In the genomic region with DNA sequence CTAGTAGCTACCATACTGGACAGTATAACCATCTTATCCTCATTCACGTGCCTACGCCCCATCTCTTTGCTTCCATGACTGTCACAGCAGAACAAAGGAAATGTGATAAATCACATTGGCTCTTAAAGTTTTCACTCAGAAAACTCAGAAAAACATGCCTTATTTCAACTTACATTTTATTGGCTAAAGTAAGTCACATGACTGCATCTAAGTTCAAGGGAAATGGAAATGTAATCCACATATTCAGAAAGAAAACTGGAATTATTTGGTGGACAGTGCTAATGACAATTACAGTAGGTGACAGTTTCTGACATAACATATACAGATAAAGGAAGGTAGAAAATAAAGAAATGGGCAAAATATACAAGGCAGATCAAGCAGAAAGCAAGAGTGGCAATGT, we compare ENCODE assay signal across 25 cellular contexts.
"Had no signal": no experiment of that assay in that cellular context is flagged by ENCODE, and none has a peak within 500 bp of the region (broad histone marks: within the 10 kb centered on the region; RNA-seq: fewer than 3 reads in every experiment).

No MANE protein-coding gene starts in this region.

- H3K4me3 ChIP-seq: lower lobe of right lung, right atrium auricular region, skin epidermis, spleen, thoracic aorta, tibial nerve, upper lobe of left lung, uterus had no signal

- H3K36me3 ChIP-seq: neutrophil, spleen, uterus had no signal

- DNase-seq: cerebellar nuclear complex; effector CD8-positive, alpha-beta T cell; endodermal cell; erythroblast; hypothalamus; immature natural killer cell; islet precursor cell; kidney glomerular epithelial cell; left colon; left ventricle myocardium superior; lower lobe of right lung; naive thymus-derived CD8-positive, alpha-beta T cell; spleen; stimulated activated CD4-positive, alpha-beta T cell treated with anti-CD3 and anti-CD28 coated beads, Interleukin-4, amount 100 ng/mL, for 4 hours; upper lobe of left lung; uterus had no signal

- H2AFZ ChIP-seq: parathyroid adenoma had no signal

- ATAC-seq: left ventricle myocardium superior; lower lobe of right lung; naive thymus-derived CD8-positive, alpha-beta T cell; stimulated activated memory B cell treated with anti-CD40 and anti-IgM and Interleukin-4, amounts not matched to agents 10 μg/mL and 1 μg/mL and 100 μg/mL, for 72 hours had no signal

- H3K9ac ChIP-seq: parathyroid adenoma had no signal

- FAIRE-seq: colon, frontal cortex had no signal

- H3K4me1 ChIP-seq: parathyroid adenoma had no signal

- H3K79me2 ChIP-seq: parathyroid adenoma had no signal

- H3K27me3 ChIP-seq: neutrophil, right atrium auricular region, spleen, tibial nerve, upper lobe of left lung, uterus had no signal

- H3K9me3 ChIP-seq: lower lobe of right lung, neutrophil, right atrium auricular region, spleen, thoracic aorta, tibial nerve, upper lobe of left lung, uterus had no signal

- H3K27ac ChIP-seq: lower lobe of right lung, parathyroid adenoma, right atrium auricular region, uterus had no signal
